16 cellular contexts compared by ENCODE assay signal in the genomic region with DNA sequence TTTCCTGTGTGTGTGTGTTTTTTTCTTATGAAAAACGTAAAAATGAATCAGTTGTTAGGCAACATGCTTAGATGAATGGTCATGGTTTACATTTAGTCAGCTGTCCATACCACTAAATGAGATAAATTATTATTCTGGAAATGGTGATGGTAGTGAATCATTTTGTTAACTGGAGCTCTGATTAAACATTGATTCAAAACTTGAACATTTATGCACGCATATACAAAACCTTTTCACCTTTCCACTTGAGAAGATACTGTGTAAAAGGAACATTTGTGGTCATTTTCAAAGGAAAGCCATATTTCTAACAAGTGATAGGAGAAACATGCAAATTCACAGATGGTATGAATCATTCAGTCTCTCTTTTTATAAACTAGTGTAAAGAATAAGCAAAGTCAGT.
DNase-seq lines count a peak whose midpoint lies in the region; ATAC-seq and TF ChIP-seq lines count a peak whose summit lies in the region.
"Had no signal": no experiment of that assay in that cellular context is flagged by ENCODE, and none has a peak within 500 bp of the region (broad histone marks: within the 10 kb centered on the region; RNA-seq: fewer than 3 reads in every experiment).

No MANE protein-coding gene starts in this region.

- no peak overlapping the region for H3K9ac ChIP-seq in endodermal cell (ENCODE audit: extremely low read depth, low read length, poor library complexity, severe bottlenecking)

- H3K4me1 Mint-ChIP-seq in endodermal cell, result peaks cover 14% of the 10 kb centered on the region
- H3K4me1 Mint-ChIP-seq in stimulated activated effector memory CD8-positive, alpha-beta T cell treated with anti-CD3 and anti-CD28 coated beads, Interleukin-12 subunit alpha, Interleukin-12 subunit beta, amount 100 ng/mL, for 72 hours, result no peaks in the 10 kb centered on the region
- H3K4me1 Mint-ChIP-seq: activated naive CD8-positive, alpha-beta T cell treated with anti-CD3 and anti-CD28 coated beads, Interleukin-2, amount 50 U/mL, for 24 hours had no signal

- peak overlapping the region; percentile 55 for H3K27ac Mint-ChIP-seq in endodermal cell
- H3K27ac Mint-ChIP-seq in stimulated activated effector memory CD8-positive, alpha-beta T cell treated with anti-CD3 and anti-CD28 coated beads, Interleukin-12 subunit alpha, Interleukin-12 subunit beta, amount 100 ng/mL, for 72 hours, result no peak overlapping the region
- H3K27ac Mint-ChIP-seq: activated naive CD8-positive, alpha-beta T cell treated with anti-CD3 and anti-CD28 coated beads, Interleukin-2, amount 50 U/mL, for 24 hours; mesothelial cell of epicardium had no signal

- peak; percentile 24 for ATAC-seq in stimulated activated effector memory CD8-positive, alpha-beta T cell treated with anti-CD3 and anti-CD28 coated beads, Interleukin-12 subunit alpha, Interleukin-12 subunit beta, amount 100 ng/mL, for 72 hours
- no peak for ATAC-seq in left lung
- ATAC-seq: activated naive CD8-positive, alpha-beta T cell treated with anti-CD3 and anti-CD28 coated beads, Interleukin-2, amount 50 U/mL, for 24 hours; right lobe of liver had no signal

- H3K36me3 ChIP-seq in endodermal cell (ENCODE audit: control insufficient read depth, insufficient read depth, low read length) (no peaks in the 10 kb centered on the region), left lung (no peaks in the 10 kb centered on the region)
- H3K36me3 ChIP-seq: right lobe of liver had no signal

- H3K9me3 Mint-ChIP-seq in endodermal cell, result no peaks in the 10 kb centered on the region
- no peaks in the 10 kb centered on the region for H3K9me3 Mint-ChIP-seq in stimulated activated effector memory CD8-positive, alpha-beta T cell treated with anti-CD3 and anti-CD28 coated beads, Interleukin-12 subunit alpha, Interleukin-12 subunit beta, amount 100 ng/mL, for 72 hours
- H3K9me3 Mint-ChIP-seq: activated naive CD8-positive, alpha-beta T cell treated with anti-CD3 and anti-CD28 coated beads, Interleukin-2, amount 50 U/mL, for 24 hours; mesothelial cell of epicardium had no signal

- no peaks in the 10 kb centered on the region for H3K9me3 ChIP-seq in endodermal cell (ENCODE audit: control insufficient read depth, low read length)
- H3K9me3 ChIP-seq in left lung, result no peaks in the 10 kb centered on the region
- H3K9me3 ChIP-seq: right lobe of liver had no signal

- no peak overlapping the region for H3K4me3 ChIP-seq in endodermal cell (ENCODE audit: low read length)
- no peak overlapping the region for H3K4me3 ChIP-seq in left lung
- H3K4me3 ChIP-seq: right lobe of liver, SK-N-MC had no signal

- no peak overlapping the region for H3K27ac ChIP-seq in endodermal cell (ENCODE audit: low read depth, low read length)
- no peak overlapping the region for H3K27ac ChIP-seq in left lung
- H3K27ac ChIP-seq: 22Rv1, right lobe of liver, SK-N-MC had no signal

- H3K27me3 ChIP-seq in endodermal cell (ENCODE audit: control insufficient read depth, insufficient read depth, low read length, poor library complexity, severe bottlenecking) (no peaks in the 10 kb centered on the region), left lung (no peaks in the 10 kb centered on the region)
- H3K27me3 ChIP-seq: right lobe of liver had no signal

- H3K4me1 ChIP-seq in endodermal cell (ENCODE audit: control insufficient read depth, insufficient read depth, low read length), result no peaks in the 10 kb centered on the region
- H3K4me1 ChIP-seq in left lung, result no peaks in the 10 kb centered on the region
- H3K4me1 ChIP-seq: right lobe of liver had no signal

- DNase-seq in DMS53 (lab: John Stamatoyannopoulos, UW), result peak; percentile 7
- DNase-seq in DMS53 treated with DMSO at 0.1 percent for 48 hours (lab: John Stamatoyannopoulos, UW; ENCODE audit: unreplicated experiment), result no peak
- DNase-seq in M059J (ENCODE audit: low read depth), result peak; percentile 92
- no peak for DNase-seq in endodermal cell
- DNase-seq in stimulated activated effector memory CD8-positive, alpha-beta T cell treated with anti-CD3 and anti-CD28 coated beads, Interleukin-12 subunit alpha, Interleukin-12 subunit beta, amount 100 ng/mL, for 72 hours (ENCODE audit: low spot score in 2 of 2), result no peak
- DNase-seq in left lung, result no peak
- DNase-seq in activated CD4-positive, CD25-positive, alpha-beta regulatory T cell treated with anti-CD3 and anti-CD28 coated beads, Interleukin-2, amount 50 U/mL, for 72 hours, result no peak
- no peak for DNase-seq in foreskin melanocyte
- DNase-seq: activated naive CD8-positive, alpha-beta T cell treated with anti-CD3 and anti-CD28 coated beads, Interleukin-2, amount 50 U/mL, for 24 hours; KG1; NCI-H2227 treated with DMSO at 0.1 percent for 48 hours; right lobe of liver; stimulated activated CD8-positive, alpha-beta memory T cell treated with anti-CD3 and anti-CD28 coated beads, Interleukin-4, amount 100 ng/mL, for 48 hours had no signal

- 81% methylated on average over 2 of the region's 2 CpGs; no CpG with 5 or more reads in 1 of the 2 experiments for WGBS in endodermal cell (ENCODE audit: insufficient coverage in 1 of 2, insufficient read length in 1 of 2), 2 experiments

- H3K27me3 Mint-ChIP-seq in endodermal cell (ENCODE audit: insufficient read depth), result no peaks in the 10 kb centered on the region

- TF ChIP-seq CTCF in endodermal cell (conservative IDR thresholded peaks at IDR 0.05) (no peak), left lung (IDR thresholded peaks at IDR 0.05) (no peak)

- intact Hi-C loops in left lung (cut with DNase I), result no loop called here

- H3K4me3 Mint-ChIP-seq in endodermal cell, result no peak overlapping the region
- no peak overlapping the region for H3K4me3 Mint-ChIP-seq in stimulated activated effector memory CD8-positive, alpha-beta T cell treated with anti-CD3 and anti-CD28 coated beads, Interleukin-12 subunit alpha, Interleukin-12 subunit beta, amount 100 ng/mL, for 72 hours
- H3K4me3 Mint-ChIP-seq: activated naive CD8-positive, alpha-beta T cell treated with anti-CD3 and anti-CD28 coated beads, Interleukin-2, amount 50 U/mL, for 24 hours; mesothelial cell of epicardium had no signal

- no peaks in the 10 kb centered on the region for H3K36me3 Mint-ChIP-seq in endodermal cell (ENCODE audit: low read depth)
- H3K36me3 Mint-ChIP-seq in stimulated activated effector memory CD8-positive, alpha-beta T cell treated with anti-CD3 and anti-CD28 coated beads, Interleukin-12 subunit alpha, Interleukin-12 subunit beta, amount 100 ng/mL, for 72 hours, result no peaks in the 10 kb centered on the region
- H3K36me3 Mint-ChIP-seq: mesothelial cell of epicardium had no signal

Comparison
In these comparisons a context has a peak if more than half of its experiments do, and no peak if none do; other contexts are left out.
1. DNase-seq: peak in DMS53 (single experiment) and M059J (single experiment); none in DMS53 treated with DMSO at 0.1 percent for 48 hours (single experiment), endodermal cell (single experiment), stimulated activated effector memory CD8-positive, alpha-beta T cell treated with anti-CD3 and anti-CD28 coated beads, Interleukin-12 subunit alpha, Interleukin-12 subunit beta, amount 100 ng/mL, for 72 hours (0 of 2), left lung (0 of 2), activated CD4-positive, CD25-positive, alpha-beta regulatory T cell treated with anti-CD3 and anti-CD28 coated beads, Interleukin-2, amount 50 U/mL, for 72 hours (single experiment) and foreskin melanocyte (single experiment).